ENCODE assay signal across 17 cellular contexts in the genomic region with DNA sequence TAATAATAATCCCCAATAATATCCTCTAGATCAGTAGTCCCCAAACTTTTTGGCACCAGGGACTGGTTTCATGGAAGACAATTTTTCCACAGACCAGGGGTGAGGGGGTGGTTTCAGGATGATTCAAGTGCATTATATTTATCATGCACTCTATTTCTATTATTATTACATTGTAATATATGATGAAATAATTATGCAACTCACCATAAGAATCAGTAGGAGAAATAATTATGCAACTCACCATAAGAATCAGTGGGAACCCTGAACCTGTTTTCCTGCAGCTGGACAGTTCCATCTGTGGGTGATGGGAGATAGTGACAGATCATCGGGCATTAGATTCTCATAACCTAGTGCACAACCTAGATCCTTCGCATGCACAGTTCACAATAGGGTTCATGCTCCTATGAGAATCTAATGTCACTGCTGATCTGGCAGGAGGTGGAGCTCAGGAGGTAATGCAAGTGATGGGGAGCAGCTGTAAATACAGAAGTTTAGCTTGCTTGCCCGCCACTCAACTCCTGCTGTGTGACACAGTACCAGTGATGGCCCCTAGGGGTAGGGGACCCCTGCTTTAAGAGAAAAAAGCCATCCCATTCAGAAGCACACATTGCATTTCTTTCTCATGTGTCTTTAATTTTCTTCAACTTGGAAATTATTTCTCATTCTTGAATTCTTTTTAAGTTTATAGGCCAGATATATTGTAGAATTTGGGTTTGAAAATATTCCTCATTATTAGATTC. TPM values are rescaled to one million over a fixed set of nuclear protein-coding genes. Genes with fewer than 3 reads are reported as not detected.
DNase-seq lines count a peak whose midpoint lies in the region; ATAC-seq, FAIRE-seq and TF ChIP-seq lines count a peak whose summit lies in the region.
"Had no signal": no experiment of that assay in that cellular context is flagged by ENCODE, and none has a peak within 500 bp of the region (broad histone marks: within the 10 kb centered on the region; RNA-seq: fewer than 3 reads in every experiment).

No MANE protein-coding gene starts in this region.

- FAIRE-seq in small intestine (lab: Jason Lieb, UNC): no peak
- FAIRE-seq: endothelial cell of umbilical vein, islet of Langerhans had no signal

- CTCF ChIA-PET in activated naive CD4-positive, alpha-beta T cell treated with anti-CD3 and anti-CD28 coated beads, Interleukin-2, amount 10 ng/mL, durations not matched to agents 7 days and 5 days (lab: Charles Lee): no interaction called here

- H3K36me3 ChIP-seq in small intestine (ENCODE audit: control insufficient read depth in 2 of 2, insufficient read depth in 2 of 2, low read length in 2 of 2): no peaks in the 10 kb centered on the region
- H3K36me3 ChIP-seq: BLaER1 treated with 17β-estradiol and CSF1 and Interleukin-3, amounts not matched to agents 10 nM and 100 nM had no signal

- H3K4me1 ChIP-seq in small intestine (ENCODE audit: control insufficient read depth in 2 of 2, insufficient read depth in 1 of 2, low read depth in 1 of 2, low read length in 1 of 2): no peaks in the 10 kb centered on the region

- no peaks in the 10 kb centered on the region for H3K27me3 Mint-ChIP-seq in endothelial cell (ENCODE audit: unreplicated experiment)
- peaks cover 2% of the 10 kb centered on the region for H3K27me3 Mint-ChIP-seq in activated naive CD4-positive, alpha-beta T cell treated with anti-CD3 and anti-CD28 coated beads, Interleukin-2, amount 10 ng/mL, durations not matched to agents 7 days and 5 days
- H3K27me3 Mint-ChIP-seq: stimulated activated naive B cell treated with anti-CD40 and anti-IgM and Interleukin-4, amounts not matched to agents 10 μg/mL and 1 μg/mL and 100 μg/mL, for 72 hours had no signal

- TF ChIP-seq CTCF in AG10803 (conservative IDR thresholded peaks at IDR 0.05; ENCODE audit: low read length) (peak; percentile 13; the same call in 1 of the 2 replicates), endothelial cell (IDR thresholded peaks at IDR 0.05; ENCODE audit: unreplicated experiment) (peak; percentile 21)

- H3K4me3 Mint-ChIP-seq in endothelial cell (ENCODE audit: unreplicated experiment): no peak overlapping the region
- no peak overlapping the region for H3K4me3 Mint-ChIP-seq in activated naive CD4-positive, alpha-beta T cell treated with anti-CD3 and anti-CD28 coated beads, Interleukin-2, amount 10 ng/mL, durations not matched to agents 7 days and 5 days
- H3K4me3 Mint-ChIP-seq: natural killer cell; stimulated activated naive B cell treated with anti-CD40 and anti-IgM and Interleukin-4, amounts not matched to agents 10 μg/mL and 1 μg/mL and 100 μg/mL, for 72 hours; T-cell had no signal

- H3K27ac Mint-ChIP-seq in endothelial cell (ENCODE audit: unreplicated experiment): no peak overlapping the region
- H3K27ac Mint-ChIP-seq in activated naive CD4-positive, alpha-beta T cell treated with anti-CD3 and anti-CD28 coated beads, Interleukin-2, amount 10 ng/mL, durations not matched to agents 7 days and 5 days: no peak overlapping the region
- H3K27ac Mint-ChIP-seq: natural killer cell; stimulated activated naive B cell treated with anti-CD40 and anti-IgM and Interleukin-4, amounts not matched to agents 10 μg/mL and 1 μg/mL and 100 μg/mL, for 72 hours; T-cell had no signal

- peak; percentile 46 for ATAC-seq in GM18867 (IDR thresholded peaks at IDR 0.05; ENCODE audit: unreplicated experiment)
- ATAC-seq: stimulated activated naive B cell treated with anti-CD40 and anti-IgM and Interleukin-4, amounts not matched to agents 10 μg/mL and 1 μg/mL and 100 μg/mL, for 72 hours; T-cell had no signal

- H3K36me3 Mint-ChIP-seq in endothelial cell (ENCODE audit: low read depth, unreplicated experiment): no peaks in the 10 kb centered on the region
- H3K36me3 Mint-ChIP-seq in activated naive CD4-positive, alpha-beta T cell treated with anti-CD3 and anti-CD28 coated beads, Interleukin-2, amount 10 ng/mL, durations not matched to agents 7 days and 5 days: no peaks in the 10 kb centered on the region
- H3K36me3 Mint-ChIP-seq: natural killer cell, T-cell had no signal

- H3K27ac ChIP-seq in substantia nigra (ENCODE audit: low read depth, low read length, poor library complexity, severe bottlenecking) (no peak overlapping the region), small intestine (ENCODE audit: low read depth in 1 of 2, low read length in 1 of 2) (no peak overlapping the region)

- WGBS in small intestine, 3 donors: 96 to 98% (median 97%) methylated on average over 3 of the region's 3 CpGs

- DNase-seq in AG10803 (ENCODE audit: low read depth): peak; percentile 43
- DNase-seq in LHCN-M2 (ENCODE audit: low read depth): peak; percentile 18
- no peak for DNase-seq in endothelial cell (ENCODE audit: low spot score)
- no peak for DNase-seq in substantia nigra (lab: John Stamatoyannopoulos, UW)
- DNase-seq in activated naive CD4-positive, alpha-beta T cell treated with anti-CD3 and anti-CD28 coated beads, Interleukin-2, amount 10 ng/mL, durations not matched to agents 7 days and 5 days: no peak
- DNase-seq in small intestine: no peak
- DNase-seq in HK-2 (ENCODE audit: unreplicated experiment): no peak
- DNase-seq: amniotic stem cell; natural killer cell; NCI-H774; stimulated activated CD4-positive, alpha-beta T cell treated with anti-CD3 and anti-CD28 coated beads, Interleukin-15, amount 100 ng/mL, for 24 hours; stimulated activated naive B cell treated with anti-CD40 and anti-IgM and Interleukin-4, amounts not matched to agents 10 μg/mL and 1 μg/mL and 100 μg/mL, for 72 hours; T-cell had no signal

- peaks cover 3% of the 10 kb centered on the region for H3K4me1 Mint-ChIP-seq in endothelial cell (ENCODE audit: unreplicated experiment)
- no peaks in the 10 kb centered on the region for H3K4me1 Mint-ChIP-seq in activated naive CD4-positive, alpha-beta T cell treated with anti-CD3 and anti-CD28 coated beads, Interleukin-2, amount 10 ng/mL, durations not matched to agents 7 days and 5 days
- H3K4me1 Mint-ChIP-seq: natural killer cell, T-cell had no signal

- no peaks in the 10 kb centered on the region for H3K9me3 ChIP-seq in small intestine (ENCODE audit: control insufficient read depth, low read depth)

- H3K9me3 Mint-ChIP-seq in endothelial cell (ENCODE audit: unreplicated experiment): no peaks in the 10 kb centered on the region
- no peaks in the 10 kb centered on the region for H3K9me3 Mint-ChIP-seq in activated naive CD4-positive, alpha-beta T cell treated with anti-CD3 and anti-CD28 coated beads, Interleukin-2, amount 10 ng/mL, durations not matched to agents 7 days and 5 days
- H3K9me3 Mint-ChIP-seq: natural killer cell, T-cell had no signal

- no peak overlapping the region for H3K4me3 ChIP-seq in AG10803 (ENCODE audit: low read length)
- no peak overlapping the region for H3K4me3 ChIP-seq in small intestine (ENCODE audit: low read depth in 1 of 2, low read length in 2 of 2)
- H3K4me3 ChIP-seq: BLaER1 treated with 17β-estradiol and CSF1 and Interleukin-3, amounts not matched to agents 10 nM and 100 nM had no signal

- no peaks in the 10 kb centered on the region for H3K27me3 ChIP-seq in small intestine (ENCODE audit: control insufficient read depth in 2 of 2, insufficient read depth in 2 of 2, low read length in 2 of 2)
- H3K27me3 ChIP-seq: BLaER1 treated with 17β-estradiol and CSF1 and Interleukin-3, amounts not matched to agents 10 nM and 100 nM had no signal

RNA-seq across cellular contexts. Expression of a gene that starts 16.0 kb away (rescaled TPM):
- 9.2 and 10.5 TPM in 2 replicates for total RNA-seq in LHCN-M2 (2014; rRNA removed)
- 12.1 TPM for polyA plus RNA-seq in LHCN-M2 (2012)
- total RNA-seq in endothelial cell (ENCODE audit: unreplicated experiment): 23.5 TPM
- 10 to 100 TPM; 10.7 to 12.2 (median 10.8) TPM for polyA plus RNA-seq in small intestine

Comparison
In these comparisons a context has a peak if more than half of its experiments do, and no peak if none do; other contexts are left out.
1. DNase-seq: peak in AG10803 (single experiment) and LHCN-M2 (single experiment); none in endothelial cell (single experiment), substantia nigra (0 of 49), activated naive CD4-positive, alpha-beta T cell treated with anti-CD3 and anti-CD28 coated beads, Interleukin-2, amount 10 ng/mL, durations not matched to agents 7 days and 5 days (single experiment), small intestine (single experiment) and HK-2 (single experiment).